Comparison of ENCODE assay signal across 16 cellular contexts in the genomic region with DNA sequence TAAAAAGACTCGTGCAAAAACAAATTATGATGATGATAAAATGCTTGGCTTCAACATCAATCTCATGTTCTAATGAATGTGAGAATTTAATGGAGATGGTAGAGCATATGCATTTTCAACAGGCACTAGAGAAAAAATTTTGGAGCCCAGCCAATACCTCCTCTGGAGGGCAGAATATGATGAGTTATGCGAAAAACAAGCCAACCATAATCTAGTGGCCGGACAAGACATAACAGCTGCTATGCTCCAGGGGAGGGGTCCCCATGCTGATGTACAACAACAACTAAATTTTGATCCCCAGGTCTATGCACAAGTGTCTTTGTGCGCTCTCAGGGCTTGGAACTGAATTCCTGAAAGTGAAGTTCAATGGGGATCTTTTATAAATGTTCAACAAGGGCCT.
DNase-seq lines count a peak whose midpoint lies in the region; ATAC-seq and TF ChIP-seq lines count a peak whose summit lies in the region.
"Had no signal": no experiment of that assay in that cellular context is flagged by ENCODE, and none has a peak within 500 bp of the region (broad histone marks: within the 10 kb centered on the region; RNA-seq: fewer than 3 reads in every experiment).

No MANE protein-coding gene starts in this region.

- DNase-seq in NCI-H748 (lab: John Stamatoyannopoulos, UW; ENCODE audit: unreplicated experiment) = peak; percentile 65
- DNase-seq in NCI-H748 treated with DMSO at 0.1 percent for 48 hours (lab: John Stamatoyannopoulos, UW) = no peak
- DNase-seq in NCI-H187 treated with DMSO at 0.1 percent for 48 hours (lab: John Stamatoyannopoulos, UW) = peak; percentile 67
- DNase-seq in NCI-H510A (lab: John Stamatoyannopoulos, UW) = peak; percentile 19
- DNase-seq in GM19240 (ENCODE audit: insufficient read length, low spot score) = no peak
- DNase-seq in stimulated activated CD4-positive, alpha-beta T cell treated with anti-CD3 and anti-CD28 coated beads, Interleukin-12 subunit alpha, Interleukin-12 subunit beta, amount 100 ng/mL, for 4 hours = no peak
- DNase-seq: Calu3, H9, MG63, NCI-H146, NCI-H226, T-cell, T1000 had no signal

- ATAC-seq in GM19351 (IDR thresholded peaks at IDR 0.05; ENCODE audit: unreplicated experiment) = no peak
- ATAC-seq: HepG2, T-cell had no signal

- peak overlapping the region; percentile 71 to 80 (median 79) for H3K27ac Mint-ChIP-seq in nephron
- H3K27ac Mint-ChIP-seq: H9, T-cell had no signal

- H3K9me3 Mint-ChIP-seq in nephron = peaks cover 2% of the 10 kb centered on the region

- H3K36me3 Mint-ChIP-seq in nephron (ENCODE audit: low read depth) = no peaks in the 10 kb centered on the region
- H3K36me3 Mint-ChIP-seq: T-cell had no signal

- no peak for TF ChIP-seq CTCF in nephron (IDR thresholded peaks at IDR 0.05; ENCODE audit: unreplicated experiment in 3 of 3)

- H3K27me3 Mint-ChIP-seq in nephron (ENCODE audit: low read depth) = no peaks in the 10 kb centered on the region
- H3K27me3 Mint-ChIP-seq: T-cell had no signal

- H3K4me1 Mint-ChIP-seq in nephron = peaks cover 23% of the 10 kb centered on the region
- H3K4me1 Mint-ChIP-seq: T-cell had no signal

- H3K4me3 Mint-ChIP-seq in nephron = no peak overlapping the region
- H3K4me3 Mint-ChIP-seq: H9, T-cell had no signal

Comparison
In these comparisons a context has a peak if more than half of its experiments do, and no peak if none do; other contexts are left out.
1. DNase-seq: peak in NCI-H748 (single experiment), NCI-H187 treated with DMSO at 0.1 percent for 48 hours (single experiment) and NCI-H510A (single experiment); none in NCI-H748 treated with DMSO at 0.1 percent for 48 hours (single experiment), GM19240 (single experiment) and stimulated activated CD4-positive, alpha-beta T cell treated with anti-CD3 and anti-CD28 coated beads, Interleukin-12 subunit alpha, Interleukin-12 subunit beta, amount 100 ng/mL, for 4 hours (single experiment).